8 cellular contexts compared by ENCODE assay signal in genomic region chr9:126781717-126782388, GRCh38. TPM values are rescaled to one million over a fixed set of nuclear protein-coding genes. Genes with fewer than 3 reads are reported as not detected.
DNase-seq lines count a peak whose midpoint lies in the region; ATAC-seq and TF ChIP-seq lines count a peak whose summit lies in the region.

No MANE protein-coding gene starts in this region.

- H3K4me3 ChIP-seq in MG63 (no peak overlapping the region), SJSA1 (no peak overlapping the region), trophoblast cell (ENCODE audit: low read depth, low read length) (no peak overlapping the region), transverse colon (no peak overlapping the region)

- H3K18ac ChIP-seq in trophoblast cell (ENCODE audit: low read length): no peak overlapping the region

- H3K9ac ChIP-seq in trophoblast cell (ENCODE audit: low read length): no peak overlapping the region

- H3K79me1 ChIP-seq in trophoblast cell (ENCODE audit: low read length): no peaks in the 10 kb centered on the region

- no peak overlapping the region for H2BK120ac ChIP-seq in trophoblast cell (ENCODE audit: insufficient read depth, low read length, poor library complexity)

- no peak overlapping the region for H3K27ac ChIP-seq in SJSA1
- H3K27ac ChIP-seq in trophoblast cell (ENCODE audit: low read depth, low read length): no peak overlapping the region
- H3K27ac ChIP-seq in transverse colon: no peak overlapping the region

- H3K4me1 ChIP-seq in SJSA1 (replicated peaks) (no peaks in the 10 kb centered on the region; the same call in 1 of the 2 replicates), trophoblast cell (ENCODE audit: control insufficient read depth in 1 of 2, insufficient read depth in 2 of 2, low read length in 2 of 2) (no peaks in the 10 kb centered on the region), transverse colon (peaks cover 0 to 5% (median 2%) of the 10 kb centered on the region in 4 donors)

- TF ChIP-seq EP300 in transverse colon (IDR thresholded peaks at IDR 0.05; ENCODE audit: low read depth): no peak

- H3K27me3 ChIP-seq in MG63 (no peaks in the 10 kb centered on the region), SJSA1 (replicated peaks) (peaks cover 10% of the 10 kb centered on the region), trophoblast cell (ENCODE audit: insufficient read depth, low read length) (no peaks in the 10 kb centered on the region), transverse colon (peaks cover 89% of the 10 kb centered on the region)

- in situ Hi-C loops in transverse colon (cut with MboI; ENCODE audit: low pct_ligation_motif_present in 1 of 4, low pct_unique_long_range_greater_than_20kb in 1 of 4, low sequenced_read_pairs in 3 of 4): loop anchor here in 2 of 4 donors (10.0 to 25.0 kb wide), 2 partner anchors 77 to 170 kb away; partner anchors contain the start of gene LMX1B (in 1 of the 2)

- intact Hi-C loops in transverse colon (cut with DNase I; ENCODE audit: low total_unique reads): loop anchor here (1.0 kb wide), 1 partner anchor 76 kb away; no protein-coding TSS in a partner anchor

- H4K8ac ChIP-seq in trophoblast cell (ENCODE audit: low read depth, low read length): no peak overlapping the region

- H3K4me2 ChIP-seq in trophoblast cell (ENCODE audit: low read length): peak overlapping the region; percentile 36

- no peak overlapping the region for H2AFZ ChIP-seq in trophoblast cell (ENCODE audit: insufficient read depth, low read length, poor library complexity)

- H3K23ac ChIP-seq in trophoblast cell (ENCODE audit: low read length): no peak overlapping the region

- no peak overlapping the region for H3K14ac ChIP-seq in trophoblast cell (ENCODE audit: low read length)

- H3K9me3 ChIP-seq in MG63: no peaks in the 10 kb centered on the region
- no peaks in the 10 kb centered on the region for H3K9me3 ChIP-seq in SJSA1 (replicated peaks)
- H3K9me3 ChIP-seq in trophoblast cell (ENCODE audit: insufficient read depth, low read depth, low read length): no peaks in the 10 kb centered on the region
- no peaks in the 10 kb centered on the region for H3K9me3 ChIP-seq in transverse colon

- no peak for TF ChIP-seq POLR2A in transverse colon (IDR thresholded peaks at IDR 0.05)

- no peak overlapping the region for H2AK5ac ChIP-seq in trophoblast cell (ENCODE audit: low read length)

- DNase-seq in EH (ENCODE audit: low read depth): peak; percentile 74
- DNase-seq in MG63: peak; percentile 80
- DNase-seq in SJSA1 (ENCODE audit: low read depth in 1 of 2, low spot score in 2 of 2): peak; percentile 72 to 80
- peak; percentile 81 for DNase-seq in activated gamma-delta T cell treated with Interleukin-2 at 50 U/mL for 16 hours
- peak; percentile 77 for DNase-seq in germinal center (ENCODE audit: low spot score)
- DNase-seq in trophoblast cell: peak; percentile 61 to 90
- DNase-seq in transverse colon: peak; percentile 84

- TF ChIP-seq CTCF in transverse colon (IDR thresholded peaks at IDR 0.05): peak; percentile 94 to 97 (median 95)

- H2BK12ac ChIP-seq in trophoblast cell (ENCODE audit: low read length): no peak overlapping the region

- WGBS in trophoblast cell (ENCODE audit: extremely low coverage, insufficient coverage, insufficient read length): no CpG with 5 or more reads among the region's 20 CpGs
- WGBS in transverse colon (ENCODE audit: low coverage in 1 of 2), 2 donors: 0 to 16% methylated on average over 1 to 20 of the region's 20 CpGs

- ATAC-seq in GM21576 (IDR thresholded peaks at IDR 0.05; ENCODE audit: unreplicated experiment): no peak

- H3K4ac ChIP-seq in trophoblast cell (ENCODE audit: low read depth, low read length): no peak overlapping the region

- no peak overlapping the region for H2BK5ac ChIP-seq in trophoblast cell (ENCODE audit: low read depth, low read length, poor library complexity)

- no peak overlapping the region for H4K12ac ChIP-seq in trophoblast cell (ENCODE audit: low read depth, low read length)

- no peaks in the 10 kb centered on the region for H3K79me2 ChIP-seq in trophoblast cell (ENCODE audit: control insufficient read depth, insufficient read depth, low read length, poor library complexity)

- no peaks in the 10 kb centered on the region for H3K36me3 ChIP-seq in MG63
- H3K36me3 ChIP-seq in SJSA1: no peaks in the 10 kb centered on the region
- no peaks in the 10 kb centered on the region for H3K36me3 ChIP-seq in trophoblast cell (ENCODE audit: control insufficient read depth in 1 of 2, insufficient read depth in 2 of 2, low read length in 2 of 2)
- H3K36me3 ChIP-seq in transverse colon: no peaks in the 10 kb centered on the region

- H4K91ac ChIP-seq in trophoblast cell (ENCODE audit: low read depth, low read length): no peak overlapping the region

RNA-seq across cellular contexts. Expression of gene ZBTB43, which starts 23.0 kb away (rescaled TPM):
- 3.2 and 3.8 TPM in 2 replicates for total RNA-seq in MG63 (2014; rRNA removed; shearing (Covaris generic); ENCODE audit: low replicate concordance)
- 6.5 and 6.8 TPM in 2 replicates for total RNA-seq in SJSA1 (2014; rRNA removed; shearing (Covaris generic))
- 10.3 and 10.5 TPM in 2 replicates for polyA plus RNA-seq in trophoblast cell (2013)
- total RNA-seq in transverse colon: 10 to 100 TPM in 3 of 4 donors, 1 to 10 TPM in 1; 5.0 to 19.5 (median 16.6) TPM
